In the genomic region with DNA sequence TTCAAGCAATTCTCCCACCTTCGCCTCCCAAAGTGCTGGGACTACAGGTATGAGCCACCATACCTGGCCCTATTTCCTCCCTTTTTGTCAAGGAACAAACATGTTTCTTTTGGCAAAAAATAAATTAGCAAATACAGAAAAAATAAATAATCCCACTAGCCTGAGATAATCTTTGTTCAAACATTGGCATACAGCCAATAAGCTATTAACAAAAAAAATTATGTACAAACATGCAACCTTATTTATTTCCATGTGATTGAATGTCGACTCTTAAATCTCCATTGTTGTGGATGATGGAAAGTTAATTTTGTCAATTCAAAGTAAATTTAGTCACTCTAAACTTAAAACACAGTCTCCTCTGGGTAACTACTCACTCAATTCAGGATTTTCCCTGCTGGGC, we compare ENCODE assay signal across 33 cellular contexts. TPM values are rescaled to one million over a fixed set of nuclear protein-coding genes. Genes with fewer than 3 reads are reported as not detected.
"Had no signal": no experiment of that assay in that cellular context is flagged by ENCODE, and none has a peak within 500 bp of the region (broad histone marks: within the 10 kb centered on the region; RNA-seq: fewer than 3 reads in every experiment).

No MANE protein-coding gene starts in this region.

- ATAC-seq: activated CD4-positive, alpha-beta T cell treated with anti-CD3 and anti-CD28 coated beads for 36 hours; activated CD4-positive, CD25-positive, alpha-beta regulatory T cell treated with anti-CD3 and anti-CD28 coated beads, Interleukin-2, amount 50 U/mL, for 24 hours; activated CD8-positive, alpha-beta memory T cell treated with anti-CD3 and anti-CD28 coated beads, Interleukin-2, amount 10 ng/mL, durations not matched to agents 7 days and 5 days; activated CD8-positive, alpha-beta T cell treated with anti-CD3 and anti-CD28 coated beads, Interleukin-2, amount 10 ng/mL, durations not matched to agents 7 days and 5 days; activated naive CD8-positive, alpha-beta T cell treated with anti-CD3 and anti-CD28 coated beads, Interleukin-2, amount 50 U/mL, for 24 hours had no signal

- H3K4me3 ChIP-seq: ascending aorta, cardiac muscle cell had no signal

- H3K27ac ChIP-seq: ascending aorta, cardiac muscle cell, VCaP had no signal

- H3K36me3 ChIP-seq: ascending aorta, cardiac muscle cell had no signal

- FAIRE-seq: bronchial epithelial cell, TTC549 had no signal

- H3K27me3 ChIP-seq: ascending aorta had no signal

- DNase-seq: activated CD4-positive, alpha-beta memory T cell treated with anti-CD3 and anti-CD28 coated beads, Interleukin-2, amount 10 ng/mL, durations not matched to agents 7 days and 5 days; activated CD4-positive, alpha-beta T cell treated with anti-CD3 and anti-CD28 coated beads for 1 hour; activated CD4-positive, alpha-beta T cell treated with anti-CD3 and anti-CD28 coated beads for 36 hours; activated CD4-positive, alpha-beta T cell treated with anti-CD3 and anti-CD28 coated beads for 48 hours; activated CD4-positive, alpha-beta T cell treated with anti-CD3 and anti-CD28 coated beads, Interleukin-2, amount 10 ng/mL, durations not matched to agents 7 days and 5 days; activated CD4-positive, alpha-beta T cell treated with anti-CD3 and anti-CD28 coated beads, Interleukin-2, amount 50 U/mL, for 48 hours; activated CD4-positive, CD25-positive, alpha-beta regulatory T cell; activated CD8-positive, alpha-beta memory T cell treated with anti-CD3 and anti-CD28 coated beads for 24 hours; activated CD8-positive, alpha-beta memory T cell treated with anti-CD3 and anti-CD28 coated beads, Interleukin-2, amount 10 ng/mL, durations not matched to agents 7 days and 5 days; activated CD8-positive, alpha-beta memory T cell treated with anti-CD3 and anti-CD28 coated beads, Interleukin-2, amount 50 U/mL, for 48 hours; activated CD8-positive, alpha-beta T cell treated with anti-CD3 and anti-CD28 coated beads, Interleukin-2, amount 10 ng/mL, durations not matched to agents 7 days and 5 days; activated effector memory CD4-positive, alpha-beta T cell treated with Interleukin-2 at 50 U/mL for 16 hours; activated gamma-delta T cell; activated naive CD4-positive, alpha-beta T cell treated with anti-CD3 and anti-CD28 coated beads, Interleukin-2, amount 10 ng/mL, durations not matched to agents 7 days and 5 days; activated naive CD4-positive, alpha-beta T cell treated with Interleukin-2 at 50 U/mL for 16 hours; activated naive CD8-positive, alpha-beta T cell treated with anti-CD3 and anti-CD28 coated beads, Interleukin-2, amount 10 ng/mL, durations not matched to agents 7 days and 5 days; activated naive CD8-positive, alpha-beta T cell treated with anti-CD3 and anti-CD28 coated beads, Interleukin-2, amount 50 U/mL, for 24 hours; activated T-cell treated with anti-CD3 and anti-CD28 coated beads, Interleukin-2, amount 50 U/mL, for 24 hours; activated T-cell treated with anti-CD3 and anti-CD28 coated beads, Interleukin-2, amount 50 U/mL, for 48 hours; amygdala; anterior cingulate cortex; caudate nucleus; cerebellar nuclear complex; T-helper 2 cell; T-helper 9 cell had no signal

- H3K9me3 ChIP-seq: ascending aorta had no signal

RNA-seq across cellular contexts. Expression of gene IL16, which starts 18.3 kb away (rescaled TPM):
- total RNA-seq: cardiac muscle cell had no signal
- polyA plus RNA-seq: cardiac muscle cell had no signal

RNA-seq across cellular contexts. Expression of gene CFAP161, which starts 44.3 kb away (rescaled TPM):
- total RNA-seq: activated CD4-positive, alpha-beta memory T cell treated with anti-CD3 and anti-CD28 coated beads, Interleukin-2, amount 10 ng/mL, durations not matched to agents 7 days and 5 days; activated CD4-positive, alpha-beta T cell treated with anti-CD3 and anti-CD28 coated beads for 36 hours; activated CD4-positive, alpha-beta T cell treated with anti-CD3 and anti-CD28 coated beads, Interleukin-2, amount 10 ng/mL, durations not matched to agents 7 days and 5 days; activated CD8-positive, alpha-beta memory T cell treated with anti-CD3 and anti-CD28 coated beads, Interleukin-2, amount 10 ng/mL, durations not matched to agents 7 days and 5 days; activated CD8-positive, alpha-beta T cell treated with anti-CD3 and anti-CD28 coated beads, Interleukin-2, amount 10 ng/mL, durations not matched to agents 7 days and 5 days; activated naive CD8-positive, alpha-beta T cell treated with anti-CD3 and anti-CD28 coated beads, Interleukin-2, amount 10 ng/mL, durations not matched to agents 7 days and 5 days; activated T-helper 2 cell treated with anti-CD3 and anti-CD28 coated beads, Interferon-gamma antibody, Interleukin-2, Interleukin-4, amounts not matched to agents 10 μg/mL and 5 μg/mL and 100 μg/mL, durations not matched to agents 14 hours and 24 hours and 36 hours; ascending aorta; cardiac muscle cell; chondrocyte had no signal
- polyA plus RNA-seq: cardiac muscle cell had no signal
